18 cellular contexts compared by ENCODE assay signal in the genomic region with DNA sequence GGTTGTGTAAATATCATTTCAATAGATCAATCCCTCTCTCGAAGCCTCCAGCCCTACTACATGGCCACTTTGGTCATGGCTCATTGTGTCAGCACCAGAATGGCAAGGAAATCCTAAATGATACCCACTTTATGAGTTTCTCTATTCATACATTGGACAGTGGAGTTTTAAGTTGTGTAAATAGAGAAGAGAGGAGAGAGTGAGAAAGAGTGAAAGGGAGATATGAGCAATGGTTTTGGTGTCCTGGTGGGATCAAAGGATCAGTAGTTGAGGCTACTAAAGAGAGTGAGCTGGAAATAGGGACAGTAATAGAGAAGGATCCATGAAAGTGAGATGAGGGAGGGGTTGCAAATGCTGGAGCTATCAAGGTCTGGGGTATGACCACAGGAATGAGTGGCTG. TPM values are rescaled to one million over a fixed set of nuclear protein-coding genes. Genes with fewer than 3 reads are reported as not detected.
"Had no signal": no experiment of that assay in that cellular context is flagged by ENCODE, and none has a peak within 500 bp of the region (broad histone marks: within the 10 kb centered on the region; RNA-seq: fewer than 3 reads in every experiment).

No MANE protein-coding gene starts in this region.

- DNase-seq: effector memory CD4-positive, alpha-beta T cell; heart left ventricle; left lung; SIG-M5; stimulated activated CD4-positive, alpha-beta T cell treated with anti-CD3 and anti-CD28 coated beads, Interleukin-12 subunit alpha, Interleukin-12 subunit beta, amount 100 ng/mL, for 4 hours; stimulated activated CD4-positive, alpha-beta T cell treated with anti-CD3 and anti-CD28 coated beads, Interleukin-1b, Interleukin-23, amount 100 ng/mL, for 48 hours; stimulated activated CD8-positive, alpha-beta memory T cell treated with anti-CD3 and anti-CD28 coated beads, Interleukin-4, amount 100 ng/mL, for 48 hours; stimulated activated naive CD4-positive, alpha-beta T cell treated with Interleukin-2 at 50 U/mL for 16 hours had no signal

- H3K36me3 Mint-ChIP-seq: mesothelial cell of epicardium had no signal

- H3K9me3 Mint-ChIP-seq: dendritic cell treated with granulocyte-macrophage colony-stimulating factor and Interleukin-4, amounts not matched to agents 40 ng/mL and 50 ng/mL, for 4 days; mesothelial cell of epicardium had no signal

- H3K27ac Mint-ChIP-seq: dendritic cell treated with granulocyte-macrophage colony-stimulating factor and Interleukin-4, amounts not matched to agents 40 ng/mL and 50 ng/mL, for 4 days; mesothelial cell of epicardium had no signal

- H3K27me3 Mint-ChIP-seq: dendritic cell treated with granulocyte-macrophage colony-stimulating factor and Interleukin-4, amounts not matched to agents 40 ng/mL and 50 ng/mL, for 4 days had no signal

- H3K4me3 Mint-ChIP-seq: dendritic cell treated with granulocyte-macrophage colony-stimulating factor and Interleukin-4, amounts not matched to agents 40 ng/mL and 50 ng/mL, for 4 days; mesothelial cell of epicardium; neural crest cell had no signal

- ATAC-seq: gastroesophageal sphincter, heart left ventricle, left lung, SK-N-SH treated with all-trans-retinoic acid at 6 μM for 48 hours had no signal

- H3K4me1 Mint-ChIP-seq: mesothelial cell of epicardium, neural crest cell had no signal

RNA-seq across cellular contexts. Expression of a gene that starts 31.5 kb away (rescaled TPM):
- total RNA-seq: chondrocyte, endothelial cell of umbilical vein, kidney epithelial cell, lung microvascular endothelial cell, mesothelial cell of epicardium, neural crest cell, osteoblast had no signal

RNA-seq across cellular contexts. Expression of a gene that starts 46.9 kb away (rescaled TPM):
- total RNA-seq: chondrocyte, endothelial cell of umbilical vein, kidney epithelial cell, lung microvascular endothelial cell, mesothelial cell of epicardium, neural crest cell, osteoblast had no signal
